Comparison of ENCODE assay signal across 9 cellular contexts in genomic region chr11:118980191-118980881, GRCh38. TPM values are rescaled to one million over a fixed set of nuclear protein-coding genes. Genes with fewer than 3 reads are reported as not detected.
DNase-seq lines count a peak whose midpoint lies in the region; ATAC-seq, FAIRE-seq and TF ChIP-seq lines count a peak whose summit lies in the region.
"Had no signal": no experiment of that assay in that cellular context is flagged by ENCODE, and none has a peak within 500 bp of the region (broad histone marks: within the 10 kb centered on the region; RNA-seq: fewer than 3 reads in every experiment).

No MANE protein-coding gene starts in this region.

- H3K36me3 ChIP-seq in adipocyte (ENCODE audit: control insufficient read depth, insufficient read depth, low read length, severe bottlenecking) (no peaks in the 10 kb centered on the region), upper lobe of right lung (no peaks in the 10 kb centered on the region)

- no peaks in the 10 kb centered on the region for H3K9me3 ChIP-seq in adipocyte (ENCODE audit: control insufficient read depth, low read length)
- H3K9me3 ChIP-seq in upper lobe of right lung, result no peaks in the 10 kb centered on the region

- H3K27me3 ChIP-seq in adipocyte (replicated peaks; ENCODE audit: control insufficient read depth, insufficient read depth, low read length), result peaks cover 27% of the 10 kb centered on the region
- H3K27me3 ChIP-seq in upper lobe of right lung, result no peaks in the 10 kb centered on the region

- intact Hi-C loops in upper lobe of right lung (cut with DNase I), result no loop called here

- TF ChIP-seq CTCF in upper lobe of right lung (IDR thresholded peaks at IDR 0.05), result no peak

- H3K4me1 ChIP-seq in adipocyte (ENCODE audit: control insufficient read depth, insufficient read depth, low read length) (peaks cover 8% of the 10 kb centered on the region), upper lobe of right lung (peaks cover 10% of the 10 kb centered on the region)

- peak overlapping the region; percentile 30 for H3K9ac ChIP-seq in adipocyte (ENCODE audit: low read length)

- no peak overlapping the region for H3K27ac ChIP-seq in upper lobe of right lung

- FAIRE-seq in HTR-8/SVneo (lab: Jason Lieb, UNC), result no peak

- H3K4me3 ChIP-seq in adipocyte (ENCODE audit: low read length) (peak overlapping the region; percentile 74), upper lobe of right lung (no peak overlapping the region)

- DNase-seq in adipocyte (ENCODE audit: low read depth) (no peak), kidney tubule cell (ENCODE audit: low spot score) (peak; percentile 30), upper lobe of right lung (peak; percentile 65), HTR-8/SVneo (ENCODE audit: insufficient read length, low spot score) (no peak)
- DNase-seq: activated CD4-positive, alpha-beta T cell treated with anti-CD3 and anti-CD28 coated beads for 48 hours; amniotic stem cell; naive thymus-derived CD4-positive, alpha-beta T cell had no signal

- ATAC-seq in upper lobe of right lung (peak; percentile 74), GM18870 (IDR thresholded peaks at IDR 0.05; ENCODE audit: unreplicated experiment) (no peak)
- ATAC-seq: naive thymus-derived CD4-positive, alpha-beta T cell had no signal

RNA-seq across cellular contexts. Expression of gene FOXR1, which starts 8.8 kb away (rescaled TPM):
- total RNA-seq in upper lobe of right lung, result not detected
- total RNA-seq: naive thymus-derived CD4-positive, alpha-beta T cell; OCI-LY7 had no signal

RNA-seq across cellular contexts. Expression of gene CENATAC, which starts 17.6 kb away (rescaled TPM):
- total RNA-seq in upper lobe of right lung, result 59.4 TPM

RNA-seq across cellular contexts. Expression of gene UPK2, which starts 24.2 kb away (rescaled TPM):
- total RNA-seq in upper lobe of right lung, result not detected

RNA-seq across cellular contexts. Expression of gene RPS25, which starts 37.8 kb away (rescaled TPM):
- total RNA-seq in upper lobe of right lung, result 850 TPM

RNA-seq across cellular contexts. Expression of gene TRAPPC4, which starts 38.2 kb away (rescaled TPM):
- total RNA-seq in upper lobe of right lung, result 44.6 TPM

Comparison
In these comparisons a context has a peak if more than half of its experiments do, and no peak if none do; other contexts are left out.
1. DNase-seq: peak in kidney tubule cell (single experiment) and upper lobe of right lung (single experiment); none in adipocyte (single experiment) and HTR-8/SVneo (single experiment).